ENCODE assay signal across 8 cellular contexts in the genomic region with DNA sequence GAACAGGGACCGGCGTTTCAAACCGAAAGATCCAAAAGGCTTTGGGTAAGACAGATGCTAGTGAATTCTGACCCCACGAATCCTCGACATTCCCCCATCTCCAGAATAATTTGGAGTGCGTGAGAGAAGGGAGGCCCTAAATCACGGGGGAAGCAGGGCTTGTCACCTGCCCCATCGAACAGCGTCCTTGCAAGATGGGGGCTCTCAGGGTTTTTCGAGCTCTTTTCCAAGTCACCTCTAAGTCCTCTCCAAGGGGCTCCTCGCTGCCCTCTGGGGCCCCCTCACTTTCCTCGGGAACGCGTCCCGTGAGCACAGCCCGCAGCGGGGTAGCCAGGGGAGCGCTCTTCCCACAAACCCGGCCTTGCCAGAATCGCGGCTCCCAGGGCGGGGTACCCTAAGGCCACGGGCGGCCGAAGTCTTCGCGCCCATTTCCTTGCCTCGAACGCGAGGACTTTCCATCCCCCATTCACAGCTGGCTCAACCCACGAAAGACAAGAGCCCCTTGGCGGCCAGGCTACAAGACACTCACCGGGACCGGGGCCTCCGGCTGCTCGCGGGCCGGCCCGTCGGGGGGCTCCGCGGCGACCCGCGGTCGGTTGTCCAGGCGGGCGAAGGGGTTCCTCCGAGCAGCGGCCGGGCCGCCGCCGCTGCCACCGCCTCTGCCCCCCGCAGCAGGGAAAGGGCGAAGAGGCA. TPM values are rescaled to one million over a fixed set of nuclear protein-coding genes. Genes with fewer than 3 reads are reported as not detected.
DNase-seq lines count a peak whose midpoint lies in the region; ATAC-seq and TF ChIP-seq lines count a peak whose summit lies in the region.

No MANE protein-coding gene starts in this region.

- H3K4me3 ChIP-seq in HUES64 (ENCODE audit: low read length): peak overlapping the region; percentile 88

- no peaks in the 10 kb centered on the region for H3K9me3 Mint-ChIP-seq in naive B cell

- H3K9ac ChIP-seq in HUES64 (ENCODE audit: low read depth, low read length): peak overlapping the region; percentile 93

- no peaks in the 10 kb centered on the region for H3K27me3 ChIP-seq in HUES64 (ENCODE audit: insufficient read depth, low read length)

- H3K27ac ChIP-seq in HUES64 (ENCODE audit: low read depth, low read length): peak overlapping the region; percentile 82
- peak overlapping the region; percentile 84 for H3K27ac ChIP-seq in VCaP

- H3K4me3 Mint-ChIP-seq in naive B cell: peak overlapping the region; percentile 83 to 93 (median 86)

- no peaks in the 10 kb centered on the region for H3K27me3 Mint-ChIP-seq in naive B cell

- peaks cover 15% of the 10 kb centered on the region for H3K4me1 ChIP-seq in HUES64 (ENCODE audit: insufficient read depth, low read length)

- H3K36me3 Mint-ChIP-seq in naive B cell: no peaks in the 10 kb centered on the region

- peak; percentile 36 for DNase-seq in activated CD4-positive, alpha-beta T cell treated with anti-CD3 and anti-CD28 coated beads for 48 hours
- no peak for DNase-seq in activated CD4-positive, alpha-beta T cell treated with anti-CD3 and anti-CD28 coated beads for 4 hours
- peak; percentile 24 for DNase-seq in fibroblast of gingiva (ENCODE audit: low read depth)
- no peak for DNase-seq in naive B cell
- DNase-seq in NCI-H446 treated with DMSO at 0.1 percent for 48 hours (lab: John Stamatoyannopoulos, UW): no peak

- H3K4me1 Mint-ChIP-seq in naive B cell: peaks cover 0 to 13% (median 4%) of the 10 kb centered on the region in 3 donors

- 2% methylated on average over 57 of the region's 57 CpGs for WGBS in HUES64

- H3K36me3 ChIP-seq in HUES64 (ENCODE audit: insufficient read depth, low read length): peaks cover 32% of the 10 kb centered on the region

- ATAC-seq in GM21528 (IDR thresholded peaks at IDR 0.05; ENCODE audit: low FRiP score, unreplicated experiment) (peak; percentile 47), naive B cell (ENCODE audit: low read depth in 2 of 2) (peak; percentile 16 to 19)

- TF ChIP-seq CTCF in VCaP (conservative IDR thresholded peaks at IDR 0.05): no peak; the same call in none of the 2 replicates

- no peaks in the 10 kb centered on the region for H3K9me3 ChIP-seq in HUES64 (ENCODE audit: insufficient read depth, low read depth, low read length)

- peak overlapping the region in 5 of 6 donors; percentile 24 to 74 (median 67) for H3K27ac Mint-ChIP-seq in naive B cell

RNA-seq across cellular contexts. Expression of gene DONSON, which starts 0.5 kb away (rescaled TPM):
- 34.0 TPM for polyA plus RNA-seq in HUES64 (2013, experiment 1 of 2)
- 34.6 TPM for polyA plus RNA-seq in HUES64 (2013, experiment 2 of 2)
- 1 to 10 TPM in 5 of 6 donors, not detected in 1; 1.2 to 2.4 (median 2.1) TPM for polyA plus RNA-seq in naive B cell (ENCODE audit: low read depth in 6 of 6)

RNA-seq across cellular contexts. Expression of gene SON, which starts 45.1 kb away (rescaled TPM):
- 134 TPM for polyA plus RNA-seq in HUES64 (2013, experiment 1 of 2)
- 147 TPM for polyA plus RNA-seq in HUES64 (2013, experiment 2 of 2)
- 100 to 1,000 TPM; 411 to 679 (median 522) TPM for polyA plus RNA-seq in naive B cell (ENCODE audit: low read depth in 6 of 6)

RNA-seq across cellular contexts. Expression of gene GART, which starts 46.0 kb away (rescaled TPM):
- polyA plus RNA-seq in HUES64 (2013, experiment 1 of 2): 99.7 TPM
- 97.7 TPM for polyA plus RNA-seq in HUES64 (2013, experiment 2 of 2)
- polyA plus RNA-seq in naive B cell (ENCODE audit: low read depth in 6 of 6): 10 to 100 TPM; 24.8 to 38.4 (median 32.2) TPM

RNA-seq across cellular contexts. Expression of gene CRYZL1, which starts 53.6 kb away (rescaled TPM):
- 17.1 TPM for polyA plus RNA-seq in HUES64 (2013, experiment 1 of 2)
- polyA plus RNA-seq in HUES64 (2013, experiment 2 of 2): 25.3 TPM
- polyA plus RNA-seq in naive B cell (ENCODE audit: low read depth in 6 of 6): 10 to 100 TPM; 28.5 to 44.4 (median 34.9) TPM

RNA-seq across cellular contexts. Expression of gene ITSN1, which starts 54.4 kb away (rescaled TPM):
- polyA plus RNA-seq in HUES64 (2013, experiment 1 of 2): 46.9 TPM
- 48.3 TPM for polyA plus RNA-seq in HUES64 (2013, experiment 2 of 2)
- polyA plus RNA-seq in naive B cell (ENCODE audit: low read depth in 6 of 6): 1 to 10 TPM in 2 of 6 donors, under 1 TPM in 3, not detected in 1; 0.12 to 1.4 (median 0.60) TPM

Comparison
In these comparisons a context has a peak if more than half of its experiments do, and no peak if none do; other contexts are left out.
1. DNase-seq: peak in activated CD4-positive, alpha-beta T cell treated with anti-CD3 and anti-CD28 coated beads for 48 hours (single experiment) and fibroblast of gingiva (single experiment); none in activated CD4-positive, alpha-beta T cell treated with anti-CD3 and anti-CD28 coated beads for 4 hours (0 of 2), naive B cell (single experiment) and NCI-H446 treated with DMSO at 0.1 percent for 48 hours (single experiment).